18 cellular contexts compared by ENCODE assay signal in the genomic region with DNA sequence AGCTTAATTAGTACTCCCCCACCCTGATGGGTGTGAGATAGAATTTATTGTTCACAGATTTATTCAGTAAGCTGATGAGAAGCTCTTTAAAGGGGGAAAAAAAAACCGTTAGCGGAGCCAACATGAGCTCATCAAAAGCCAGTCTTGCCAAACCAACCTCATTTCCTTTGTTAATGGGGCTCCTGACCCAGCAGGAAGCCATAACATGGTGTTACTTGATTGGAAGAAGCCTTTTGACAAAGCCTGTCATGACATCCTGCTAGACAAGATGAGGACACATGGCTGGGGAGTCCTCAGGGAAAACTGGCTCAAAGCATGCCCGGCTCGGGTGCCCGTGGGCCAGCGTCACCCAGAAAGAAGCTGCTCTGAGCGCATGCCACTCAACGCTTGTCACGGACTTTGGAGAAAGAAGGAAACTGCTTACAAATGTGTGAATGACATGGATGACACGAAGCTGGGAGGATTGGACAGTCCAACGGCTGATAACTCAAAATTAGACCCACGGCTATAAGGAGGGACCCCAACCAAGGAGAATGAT.
DNase-seq lines count a peak whose midpoint lies in the region; TF ChIP-seq lines count a peak whose summit lies in the region.
"Had no signal": no experiment of that assay in that cellular context is flagged by ENCODE, and none has a peak within 500 bp of the region (broad histone marks: within the 10 kb centered on the region; RNA-seq: fewer than 3 reads in every experiment).

No MANE protein-coding gene starts in this region.

- no peaks in the 10 kb centered on the region for H3K27me3 ChIP-seq in thyroid gland
- no peaks in the 10 kb centered on the region for H3K27me3 ChIP-seq in testis
- H3K27me3 ChIP-seq: body of pancreas, gastroesophageal sphincter, neural progenitor cell, vagina had no signal

- DNase-seq in AG08395 (ENCODE audit: low spot score) (peak; percentile 70), GM04504 (ENCODE audit: low read depth) (peak; percentile 66), NCI-H446 (lab: John Stamatoyannopoulos, UW) (peak; percentile 20 to 22), foreskin fibroblast (peak; percentile 52 to 65), NCI-H1930 (lab: John Stamatoyannopoulos, UW) (no peak), thyroid gland (no peak), HuH-7 (ENCODE audit: low spot score) (no peak), testis (no peak)
- DNase-seq: body of pancreas; cortex of kidney; kidney glomerular epithelial cell; midbrain; NCI-H1694 treated with DMSO at 0.1 percent for 48 hours; stimulated activated CD4-positive, alpha-beta T cell treated with anti-CD3 and anti-CD28 coated beads, Interleukin-4, amount 100 ng/mL, for 4 hours had no signal

- no peak for TF ChIP-seq CTCF in foreskin fibroblast (IDR thresholded peaks at IDR 0.05; ENCODE audit: low read depth, low read length)
- TF ChIP-seq CTCF in thyroid gland (IDR thresholded peaks at IDR 0.05), result no peak
- no peak for TF ChIP-seq CTCF in testis (IDR thresholded peaks at IDR 0.05)

- H3K27ac ChIP-seq in thyroid gland (no peak overlapping the region), testis (no peak overlapping the region)
- H3K27ac ChIP-seq: body of pancreas, neural progenitor cell, vagina had no signal

- H3K36me3 ChIP-seq in thyroid gland, result no peaks in the 10 kb centered on the region
- no peaks in the 10 kb centered on the region for H3K36me3 ChIP-seq in testis (ENCODE audit: low read depth, missing control alignments)
- H3K36me3 ChIP-seq: gastroesophageal sphincter, neural progenitor cell, vagina had no signal

- TF ChIP-seq POLR2A in thyroid gland (IDR thresholded peaks at IDR 0.05), result no peak
- no peak for TF ChIP-seq POLR2A in testis (IDR thresholded peaks at IDR 0.05)

- H3K4me1 ChIP-seq in thyroid gland (no peaks in the 10 kb centered on the region), testis (no peaks in the 10 kb centered on the region)
- H3K4me1 ChIP-seq: body of pancreas, gastroesophageal sphincter had no signal

- H3K4me3 ChIP-seq in foreskin fibroblast (ENCODE audit: low read depth in 1 of 2, low read length in 2 of 2) (no peak overlapping the region), thyroid gland (replicated peaks in 1 of 3) (no peak overlapping the region), testis (no peak overlapping the region)
- H3K4me3 ChIP-seq: body of pancreas, gastroesophageal sphincter, neural progenitor cell, smooth muscle cell, vagina had no signal

- H3K9me3 ChIP-seq in thyroid gland, result no peaks in the 10 kb centered on the region
- H3K9me3 ChIP-seq in testis, result no peaks in the 10 kb centered on the region
- H3K9me3 ChIP-seq: body of pancreas, gastroesophageal sphincter, vagina had no signal

- intact Hi-C loops in thyroid gland (cut with DNase I) (no loop called here), testis (cut with DNase I; ENCODE audit: low total_unique reads) (no loop called here)

- WGBS in thyroid gland, 2 donors, result 80 to 88% methylated on average over 12 of the region's 12 CpGs
- WGBS in testis, 2 donors, result 93 to 95% methylated on average over 12 of the region's 12 CpGs

Comparison
In these comparisons a context has a peak if more than half of its experiments do, and no peak if none do; other contexts are left out.
1. DNase-seq: peak in AG08395 (single experiment), GM04504 (single experiment), NCI-H446 (2 of 2) and foreskin fibroblast (2 of 2); none in NCI-H1930 (0 of 2), thyroid gland (0 of 2), HuH-7 (single experiment) and testis (single experiment).